ENCODE assay signal across 8 cellular contexts in the genomic region with DNA sequence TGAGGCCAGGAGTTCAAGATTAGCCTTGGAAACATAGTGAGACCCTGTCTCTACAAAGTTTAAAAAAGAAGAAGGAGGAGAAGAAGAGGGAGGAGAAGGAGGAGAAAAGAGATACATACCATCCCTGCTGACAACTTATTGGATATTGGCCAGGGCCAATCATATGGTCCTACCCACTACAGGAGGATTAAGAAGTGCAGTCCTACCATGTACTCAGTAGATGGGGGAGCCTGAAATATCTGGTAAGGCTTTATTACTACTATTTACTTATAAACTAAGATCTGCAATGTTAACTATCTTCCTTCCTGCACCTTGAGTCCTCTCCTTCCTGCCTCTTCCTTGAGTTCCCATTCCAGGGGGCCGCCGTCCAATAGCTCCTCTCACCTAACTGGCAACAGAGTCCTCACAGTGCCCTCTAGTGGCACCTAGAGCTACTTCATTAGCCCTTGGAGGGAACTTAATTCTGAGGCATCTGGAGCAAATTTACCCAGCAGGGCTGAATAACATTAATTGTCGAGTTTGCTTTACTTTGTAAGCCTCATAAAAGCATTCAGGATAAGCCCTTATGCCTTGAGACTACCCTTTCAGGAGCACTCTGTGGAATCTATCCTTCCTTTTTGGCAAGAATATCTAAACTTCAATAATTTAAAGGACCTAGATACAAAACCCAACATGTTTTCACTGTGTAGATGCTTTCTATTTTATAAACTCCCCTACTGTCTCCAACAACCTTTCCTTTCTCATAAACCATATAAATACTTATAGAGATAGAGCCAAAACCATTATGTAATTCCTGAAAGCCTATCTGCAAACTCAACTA. TPM values are rescaled to one million over a fixed set of nuclear protein-coding genes. Genes with fewer than 3 reads are reported as not detected.
DNase-seq lines count a peak whose midpoint lies in the region; ATAC-seq, FAIRE-seq and TF ChIP-seq lines count a peak whose summit lies in the region.

No MANE protein-coding gene starts in this region.

- H3K4me3 ChIP-seq in HCT116 (replicated peaks in 1 of 2; ENCODE audit: low read depth in 1 of 2, low read length in 2 of 2) (no peak overlapping the region), dorsolateral prefrontal cortex (no peak overlapping the region), lung (no peak overlapping the region)

- CTCF ChIA-PET in HCT116 (lab: Charles Lee), result interaction anchor here (0.6 to 3.2 kb wide), 39 partner anchors 8 to 685 kb away, joined by 3 to 129 read pairs (median 5); partner anchors contain the start of genes ERMP1 and UHRF2

- H3K36me3 ChIP-seq in HCT116 (ENCODE audit: control insufficient read depth in 1 of 2, insufficient read depth in 2 of 2, low read length in 2 of 2), result no peaks in the 10 kb centered on the region
- no peaks in the 10 kb centered on the region for H3K36me3 ChIP-seq in lung (ENCODE audit: control insufficient read depth in 2 of 2, insufficient read depth in 2 of 2, low read length in 2 of 2)

- no peaks in the 10 kb centered on the region for H4K20me1 ChIP-seq in HCT116 (ENCODE audit: insufficient read depth)

- no peaks in the 10 kb centered on the region for H3K79me2 ChIP-seq in HCT116 (ENCODE audit: insufficient read depth, low read length)

- WGBS in lung, 2 donors, result 6 to 7% methylated on average over 3 of the region's 3 CpGs

- H3K27ac ChIP-seq in HCT116 (ENCODE audit: low read depth, low read length) (no peak overlapping the region), dorsolateral prefrontal cortex (no peak overlapping the region), lung (ENCODE audit: low read depth in 1 of 2, low read length in 1 of 2) (no peak overlapping the region)

- H2AFZ ChIP-seq in HCT116 (ENCODE audit: low read depth, low read length, poor library complexity, severe bottlenecking), result peak overlapping the region; percentile 81

- RAD21 ChIA-PET in HCT116 (lab: Charles Lee; ENCODE audit: low non-redundant PET in 1 of 2, low total read pairs in 2 of 2, uncharacterized antibody in 2 of 2, unreplicated experiment in 2 of 2), result interaction anchor here (0.5 to 1.5 kb wide), 13 partner anchors 25 to 303 kb away, joined by 3 to 13 read pairs (median 3); no protein-coding TSS in a partner anchor

- H3K4me1 ChIP-seq in HCT116 (ENCODE audit: control insufficient read depth in 1 of 2, insufficient read depth in 2 of 2, low read length in 2 of 2) (no peaks in the 10 kb centered on the region), lung (ENCODE audit: control insufficient read depth in 2 of 2, insufficient read depth in 2 of 2, low read length in 2 of 2) (no peaks in the 10 kb centered on the region)

- FAIRE-seq in D721Med (lab: Jason Lieb, UNC), result no peak

- intact Hi-C loops in HCT116 (cut with micrococcal nuclease), result loop anchor here (1.0 to 10.0 kb wide), 8 partner anchors 140 to 684 kb away; no protein-coding TSS in a partner anchor
- intact Hi-C loops in dorsolateral prefrontal cortex (cut with DNase I), result loop anchor here (2.0 to 10.0 kb wide), 6 partner anchors 37 to 260 kb away; partner anchors contain the start of gene RANBP6 (in 1 of the 2)

- TF ChIP-seq CTCF in D721Med (IDR thresholded peaks at IDR 0.05; ENCODE audit: insufficient read depth, missing control alignments) (peak; percentile 84), HCT116 (IDR thresholded peaks at IDR 0.05 in 2 of 3, conservative IDR thresholded peaks at IDR 0.05 in 1 of 3; ENCODE audit: borderline replicate concordance in 1 of 3, insufficient read depth in 1 of 3, low read depth in 2 of 3, low read length in 2 of 3) (peak; percentile 79 to 85 (median 82)), dorsolateral prefrontal cortex (IDR thresholded peaks at IDR 0.05 in 54 of 56, conservative IDR thresholded peaks at IDR 0.05 in 2 of 56; ENCODE audit: low read depth in 1 of 56, partially characterized antibody in 56 of 56) (peak; percentile 43 to 81 (median 70)), lung (IDR thresholded peaks at IDR 0.05; ENCODE audit: control extremely low read depth, extremely low read depth) (peak; percentile 56)

- H3K9ac ChIP-seq in HCT116 (ENCODE audit: low read length), result no peak overlapping the region

- no peaks in the 10 kb centered on the region for H3K9me2 ChIP-seq in HCT116 (ENCODE audit: insufficient read depth)

- no peaks in the 10 kb centered on the region for H3K27me3 ChIP-seq in HCT116 (ENCODE audit: insufficient read depth, low read length)
- H3K27me3 ChIP-seq in dorsolateral prefrontal cortex, result peaks cover 0 to 2% (median 0%) of the 10 kb centered on the region in 45 donors
- H3K27me3 ChIP-seq in lung (ENCODE audit: control insufficient read depth, insufficient read depth), result no peaks in the 10 kb centered on the region

- TF ChIP-seq RAD21 in HCT116 (IDR thresholded peaks at IDR 0.05; ENCODE audit: low read depth), result peak; percentile 76

- peak overlapping the region; percentile 18; the same call in 1 of the 2 replicates for H3K4me2 ChIP-seq in HCT116 (ENCODE audit: low read length)

- peak; percentile 93 for ATAC-seq in HCT116
- ATAC-seq in lung (ENCODE audit: insufficient read depth, low FRiP score), result peak; percentile 78
- no peak for ATAC-seq in GM21423 (IDR thresholded peaks at IDR 0.05; ENCODE audit: unreplicated experiment)

- no TSS peak for BruUV-seq in HCT116 (replicated peaks; lab: Mats Ljungman, UMichigan)

- DNase-seq in D721Med (ENCODE audit: insufficient read length, low spot score) (no peak), HCT116 (ENCODE audit: low read depth, low spot score) (peak; percentile 78), NCI-H446 (lab: John Stamatoyannopoulos, UW) (peak; percentile 86 to 91), dorsolateral prefrontal cortex (peak in 5 of 10 donors; percentile 27 to 59 (median 43)), lung (ENCODE audit: low spot score) (peak; percentile 55)
- DNase-seq in activated CD4-positive, alpha-beta T cell treated with anti-CD3 and anti-CD28 coated beads for 48 hours, result peak; percentile 72
- peak; percentile 22 to 38 for DNase-seq in stimulated activated CD8-positive, alpha-beta memory T cell treated with anti-CD3 and anti-CD28 coated beads, Interleukin-4, amount 100 ng/mL, for 1 hour (ENCODE audit: low read depth in 2 of 2, low spot score in 1 of 2)

- no peak for TF ChIP-seq POLR2A in HCT116 (IDR thresholded peaks at IDR 0.05; ENCODE audit: borderline replicate concordance, extremely low read depth, insufficient read depth, insufficient read length)

- POLR2A ChIA-PET in HCT116 (lab: Charles Lee), result interaction anchor here (1.6 kb wide), 1 partner anchor 252 kb away, joined by 6 read pairs; no protein-coding TSS in a partner anchor

- H3K9me3 ChIP-seq in HCT116 (ENCODE audit: control insufficient read depth in 1 of 2, insufficient read depth in 1 of 2, low read depth in 1 of 2, low read length in 2 of 2) (no peaks in the 10 kb centered on the region), lung (ENCODE audit: control insufficient read depth in 2 of 2, insufficient read depth in 1 of 2, low read length in 1 of 2) (no peaks in the 10 kb centered on the region)

TF ChIP-seq in HCT116, 20 proteins besides CTCF, POLR2A, EP300 and RAD21:
- peak; percentile 25 for TF ChIP-seq YY1 (IDR thresholded peaks at IDR 0.05; ENCODE audit: extremely low read depth, insufficient replicate concordance, low read depth, low read length)
- TF ChIP-seq ELF1 (IDR thresholded peaks at IDR 0.05; ENCODE audit: borderline replicate concordance, low read depth), result peak; percentile 8; the same call in 1 of the 2 replicates
- TF ChIP-seq JUND (IDR thresholded peaks at IDR 0.05), result no peak
- no peak for TF ChIP-seq SP1 (IDR thresholded peaks at IDR 0.05; ENCODE audit: low read depth)
- TF ChIP-seq, protein P1, sequence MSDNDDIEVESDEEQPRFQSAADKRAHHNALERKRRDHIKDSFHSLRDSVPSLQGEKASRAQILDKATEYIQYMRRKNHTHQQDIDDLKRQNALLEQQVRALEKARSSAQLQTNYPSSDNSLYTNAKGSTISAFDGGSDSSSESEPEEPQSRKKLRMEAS (IDR thresholded peaks at IDR 0.05), result no peak
- no peak for TF ChIP-seq TCF7L2 (IDR thresholded peaks at IDR 0.05; ENCODE audit: borderline replicate concordance, extremely low read depth, insufficient read depth, insufficient read length)
- no peak for TF ChIP-seq SRF (IDR thresholded peaks at IDR 0.05; ENCODE audit: low read depth)
- TF ChIP-seq EZH2 (IDR thresholded peaks at IDR 0.05), result no peak
- no peak for TF ChIP-seq EGR1 (IDR thresholded peaks at IDR 0.05; ENCODE audit: low read depth)

RNA-seq across cellular contexts. Expression of gene RANBP6, which starts 39.1 kb away (rescaled TPM):
- total RNA-seq in HCT116 (2021; ENCODE audit: unreplicated experiment) (12.7 TPM), dorsolateral prefrontal cortex (10 to 100 TPM; 17.7 to 48.0 (median 33.6) TPM), lung (10 to 100 TPM; 14.3 to 19.5 TPM)
- 7.7 and 8.7 TPM in 2 replicates for polyA plus RNA-seq in HCT116 (2012)
- polyA plus RNA-seq in lung, result 10 to 100 TPM in 1 of 2 donors, 1 to 10 TPM in 1; 5.8 to 10.3 TPM
